In the genomic region with DNA sequence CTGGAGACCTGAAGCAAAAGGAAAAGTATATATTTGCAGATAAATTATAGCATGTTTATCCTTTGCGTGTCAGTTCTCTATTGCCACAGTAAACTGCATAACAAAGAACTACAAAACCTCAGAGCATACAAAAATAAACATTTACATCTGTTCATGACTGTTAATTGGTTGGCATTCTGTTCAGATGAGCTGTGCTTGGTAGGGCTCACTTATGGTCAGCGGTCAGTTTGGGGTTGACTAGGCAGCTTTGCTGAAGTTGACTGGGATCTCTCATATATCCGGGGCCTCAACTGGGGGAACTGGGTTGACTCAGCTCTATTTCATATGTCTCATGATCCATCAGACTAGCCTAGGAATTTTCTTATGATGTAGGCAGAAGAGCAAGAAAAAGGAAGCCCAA, we compare ENCODE assay signal across 19 cellular contexts.
DNase-seq lines count a peak whose midpoint lies in the region; ATAC-seq and TF ChIP-seq lines count a peak whose summit lies in the region.
"Had no signal": no experiment of that assay in that cellular context is flagged by ENCODE, and none has a peak within 500 bp of the region (broad histone marks: within the 10 kb centered on the region; RNA-seq: fewer than 3 reads in every experiment).

No MANE protein-coding gene starts in this region.

- H3K4me1 ChIP-seq in adipocyte (ENCODE audit: control insufficient read depth, insufficient read depth, low read length), result no peaks in the 10 kb centered on the region
- H3K4me1 ChIP-seq: BE2C, colonic mucosa, foreskin keratinocyte, parathyroid adenoma had no signal

- no peaks in the 10 kb centered on the region for H3K27me3 ChIP-seq in AG04450 (ENCODE audit: control insufficient read depth, insufficient read depth, low read length)
- no peaks in the 10 kb centered on the region for H3K27me3 ChIP-seq in adipocyte (replicated peaks; ENCODE audit: control insufficient read depth, insufficient read depth, low read length)
- no peaks in the 10 kb centered on the region for H3K27me3 ChIP-seq in CD4-positive, alpha-beta T cell (ENCODE audit: control insufficient read depth, insufficient read depth, low read length)
- H3K27me3 ChIP-seq: BE2C, colonic mucosa, foreskin keratinocyte had no signal

- peaks cover 7% of the 10 kb centered on the region; the same call in 1 of the 2 replicates for H3K9me3 ChIP-seq in AG04450 (ENCODE audit: control insufficient read depth, insufficient read depth, low read length)
- H3K9me3 ChIP-seq in adipocyte (ENCODE audit: control insufficient read depth, low read length), result peaks cover 16% of the 10 kb centered on the region
- peaks cover 9% of the 10 kb centered on the region for H3K9me3 ChIP-seq in CD4-positive, alpha-beta T cell (ENCODE audit: control insufficient read depth, low read length)
- H3K9me3 ChIP-seq: BE2C had no signal

- H3K27me3 Mint-ChIP-seq in CD4-positive, alpha-beta T cell, result no peaks in the 10 kb centered on the region

- peak overlapping the region; percentile 68 for H3K27ac ChIP-seq in AG04450 (ENCODE audit: low read depth, low read length)
- H3K27ac ChIP-seq in CD4-positive, alpha-beta T cell (ENCODE audit: low read depth, low read length), result no peak overlapping the region
- H3K27ac ChIP-seq: colonic mucosa, foreskin keratinocyte, parathyroid adenoma had no signal

- H3K9ac ChIP-seq in adipocyte (ENCODE audit: low read length), result no peak overlapping the region
- H3K9ac ChIP-seq: parathyroid adenoma had no signal

- H3K4me1 Mint-ChIP-seq in CD4-positive, alpha-beta T cell (ENCODE audit: low read depth), result no peaks in the 10 kb centered on the region
- H3K4me1 Mint-ChIP-seq: memory B cell had no signal

- POLR2A ChIA-PET in AG04450 (lab: Yijun Ruan, JAX), result interaction anchor here (0.5 to 1.5 kb wide), 11 partner anchors 42 to 463 kb away, joined by 3 to 7 read pairs (median 4); partner anchors contain the start of gene TLE1
- POLR2A ChIA-PET in CD4-positive, alpha-beta T cell (lab: Charles Lee), result no interaction called here

- no peaks in the 10 kb centered on the region for H3K36me3 Mint-ChIP-seq in CD4-positive, alpha-beta T cell (ENCODE audit: low read depth)
- H3K36me3 Mint-ChIP-seq: memory B cell had no signal

- H3K9me3 Mint-ChIP-seq in CD4-positive, alpha-beta T cell, result peaks cover 12% of the 10 kb centered on the region

- CTCF ChIA-PET in AG04450 (lab: Charles Lee), result interaction anchor here (0.6 to 1.9 kb wide), 2 partner anchors 48 to 1175 kb away, joined by 3 to 5 read pairs; no protein-coding TSS in a partner anchor
- CTCF ChIA-PET in CD4-positive, alpha-beta T cell (lab: Charles Lee), result no interaction called here

- intact Hi-C loops in CD4-positive, alpha-beta T cell (cut with DNase I, micrococcal nuclease), result no loop called here

- H3K4me3 ChIP-seq in AG04450 (ENCODE audit: low read depth, low read length) (no peak overlapping the region), adipocyte (ENCODE audit: low read length) (no peak overlapping the region), foreskin fibroblast (ENCODE audit: low read depth in 1 of 2, low read length in 2 of 2) (no peak overlapping the region)
- H3K4me3 ChIP-seq: colonic mucosa had no signal

- H3K27ac Mint-ChIP-seq in CD4-positive, alpha-beta T cell, result no peak overlapping the region
- H3K27ac Mint-ChIP-seq: activated naive CD4-positive, alpha-beta T cell treated with anti-CD3 and anti-CD28 coated beads, Interleukin-2, amount 50 U/mL, for 72 hours; memory B cell had no signal

- TF ChIP-seq CTCF in AG04450 (IDR thresholded peaks at IDR 0.05; ENCODE audit: low read depth, low read length) (no peak), foreskin fibroblast (IDR thresholded peaks at IDR 0.05; ENCODE audit: low read depth, low read length) (no peak)
- no peak for TF ChIP-seq CTCF in CD4-positive, alpha-beta T cell (IDR thresholded peaks at IDR 0.05)

- no peaks in the 10 kb centered on the region for H3K36me3 ChIP-seq in adipocyte (ENCODE audit: control insufficient read depth, insufficient read depth, low read length, severe bottlenecking)
- H3K36me3 ChIP-seq: BE2C, colonic mucosa had no signal

- no peak for ATAC-seq in HG03354 (IDR thresholded peaks at IDR 0.05; ENCODE audit: poor library complexity, severe bottlenecking, unreplicated experiment)
- ATAC-seq in HG03460 (IDR thresholded peaks at IDR 0.05; ENCODE audit: unreplicated experiment), result no peak
- ATAC-seq in HG02588 (IDR thresholded peaks at IDR 0.05; ENCODE audit: unreplicated experiment), result no peak
- ATAC-seq in CD4-positive, alpha-beta T cell (ENCODE audit: poor library complexity), result no peak
- ATAC-seq: activated CD4-positive, CD25-positive, alpha-beta regulatory T cell treated with anti-CD3 and anti-CD28 coated beads, Interleukin-2, amount 50 U/mL, for 24 hours; activated naive CD4-positive, alpha-beta T cell treated with anti-CD3 and anti-CD28 coated beads, Interleukin-2, amount 50 U/mL, for 72 hours; foreskin keratinocyte had no signal

- no peak overlapping the region for H3K4me3 Mint-ChIP-seq in CD4-positive, alpha-beta T cell
- H3K4me3 Mint-ChIP-seq: memory B cell had no signal

- DNase-seq in AG04450 (ENCODE audit: low read depth, low spot score) (peak; percentile 97), HCEC 1CT (peak; percentile 100), adipocyte (ENCODE audit: low read depth) (peak; percentile 90), foreskin fibroblast (peak; percentile 99)
- DNase-seq in CD4-positive, alpha-beta T cell, result no peak
- DNase-seq: BE2C; colonic mucosa; foreskin keratinocyte; Kasumi-1; NCI-H2081 treated with DMSO at 0.1 percent for 48 hours; stimulated activated CD8-positive, alpha-beta memory T cell treated with anti-CD3 and anti-CD28 coated beads, Interleukin-4, amount 100 ng/mL, for 48 hours; trophoblast cell had no signal

Comparison
In these comparisons a context has a peak if more than half of its experiments do, and no peak if none do; other contexts are left out.
1. DNase-seq: peak in AG04450 (single experiment), HCEC 1CT (single experiment), adipocyte (single experiment) and foreskin fibroblast (2 of 2); none in CD4-positive, alpha-beta T cell (0 of 10).